25 cellular contexts compared by ENCODE assay signal in genomic region chr18:44914028-44914427, GRCh38.
"Had no signal": no experiment of that assay in that cellular context is flagged by ENCODE, and none has a peak within 500 bp of the region (broad histone marks: within the 10 kb centered on the region; RNA-seq: fewer than 3 reads in every experiment).

No MANE protein-coding gene starts in this region.

- H3K36me3 Mint-ChIP-seq: naive thymus-derived CD4-positive, alpha-beta T cell had no signal

- H3K27me3 ChIP-seq: esophagus squamous epithelium, left lung, neural progenitor cell, stomach, thyroid gland had no signal

- ATAC-seq: left cardiac atrium; left lung; naive thymus-derived CD4-positive, alpha-beta T cell; sciatic nerve had no signal

- H3K9me3 Mint-ChIP-seq: nephron had no signal

- H3K4me3 ChIP-seq: esophagus squamous epithelium, left lung, neural progenitor cell, smooth muscle cell, stomach, thyroid gland had no signal

- DNase-seq: cerebellar nuclear complex; cortex of kidney; effector CD4-positive, alpha-beta T cell; esophagus squamous epithelium; head of caudate nucleus; left cardiac atrium; left lung; mesendoderm; midbrain; naive thymus-derived CD4-positive, alpha-beta T cell; stimulated activated CD4-positive, alpha-beta T cell treated with anti-CD3 and anti-CD28 coated beads, Interleukin-12 subunit alpha, Interleukin-12 subunit beta, amount 100 ng/mL, for 4 hours; stimulated activated CD4-positive, alpha-beta T cell treated with anti-CD3 and anti-CD28 coated beads, Interleukin-1b, Interleukin-23, amount 100 ng/mL, for 48 hours; stimulated activated CD4-positive, alpha-beta T cell treated with anti-CD3 and anti-CD28 coated beads, Interleukin-4, amount 100 ng/mL, for 1 hour; stimulated activated CD8-positive, alpha-beta memory T cell treated with anti-CD3 and anti-CD28 coated beads, Interleukin-4, amount 100 ng/mL, for 48 hours; stimulated activated naive CD4-positive, alpha-beta T cell treated with Interleukin-2 at 50 U/mL for 16 hours; stomach; thyroid gland; trophoblast cell had no signal

- H3K9ac ChIP-seq: neural progenitor cell, parathyroid adenoma had no signal

- H3K27me3 Mint-ChIP-seq: progenitor cell of endocrine pancreas had no signal

- FAIRE-seq: frontal cortex had no signal

- H3K4me2 ChIP-seq: neural progenitor cell had no signal

- H3K9me3 ChIP-seq: esophagus squamous epithelium, left lung, stomach, thyroid gland had no signal

- H3K4me3 Mint-ChIP-seq: naive thymus-derived CD4-positive, alpha-beta T cell; nephron; neural progenitor cell had no signal

- H3K27ac Mint-ChIP-seq: naive thymus-derived CD4-positive, alpha-beta T cell; neural progenitor cell; progenitor cell of endocrine pancreas had no signal

- H3K36me3 ChIP-seq: esophagus squamous epithelium, left lung, neural progenitor cell, stomach, thyroid gland had no signal

- H3K4me1 ChIP-seq: neural progenitor cell had no signal

- H2AFZ ChIP-seq: neural progenitor cell, parathyroid adenoma had no signal

- H3K27ac ChIP-seq: esophagus squamous epithelium, left lung, neural progenitor cell, parathyroid adenoma, thyroid gland had no signal
